In genomic region chr2:89840170-89840569, GRCh38 we compare ENCODE assay signal across 8 cellular contexts.
DNase-seq lines count a peak whose midpoint lies in the region; ATAC-seq and TF ChIP-seq lines count a peak whose summit lies in the region.
"Not testable (repeated sequence)": the region's sequence is repeated elsewhere in the genome, so short reads cannot be mapped to it uniquely, and the experiment has no call there.

No MANE protein-coding gene starts in this region.

- H4K8ac ChIP-seq in mesendoderm (ENCODE audit: low read depth, low read length), result not testable (repeated sequence)

- CTCF ChIA-PET in mammary epithelial cell (lab: Charles Lee; ENCODE audit: low non-redundant PET), result not testable (repeated sequence)

- not testable (repeated sequence) for H3K79me1 ChIP-seq in mesendoderm (ENCODE audit: low read length)

- not testable (repeated sequence) for H3K23ac ChIP-seq in mesendoderm (ENCODE audit: low read length)

- ATAC-seq in GM18502 (IDR thresholded peaks at IDR 0.05; ENCODE audit: poor library complexity, unreplicated experiment) (peak; percentile 39), GM21717 (IDR thresholded peaks at IDR 0.05; ENCODE audit: unreplicated experiment) (peak; percentile 32), thoracic aorta (ENCODE audit: insufficient number of reproducible peaks, low FRiP score, low read depth) (peak; percentile 24)

- H3K4me3 ChIP-seq in HUES48 (ENCODE audit: low read depth, low read length), result peak overlapping the region; percentile 1
- H3K4me3 ChIP-seq in mammary epithelial cell (replicated peaks in 1 of 3; ENCODE audit: insufficient read depth in 1 of 3, low read depth in 2 of 3, low read length in 3 of 3); mesendoderm (ENCODE audit: low read length); thoracic aorta: not testable (repeated sequence)
- H3K4me3 ChIP-seq in iPS-18c (ENCODE audit: insufficient read depth, low read depth, low read length), result peak overlapping the region; percentile 0; the same call in 1 of the 2 replicates

- H2AK5ac ChIP-seq in mesendoderm (ENCODE audit: low read length), result not testable (repeated sequence)

- not testable (repeated sequence) for H4K5ac ChIP-seq in mesendoderm (ENCODE audit: low read length)

- H3K4ac ChIP-seq in mesendoderm (ENCODE audit: low read depth, low read length), result not testable (repeated sequence)

- H3K36me3 ChIP-seq in HUES48 (ENCODE audit: control insufficient read depth, insufficient read depth, low read length); mammary epithelial cell (ENCODE audit: insufficient read depth, low read length); mesendoderm (ENCODE audit: control insufficient read depth, insufficient read depth, low read length); thoracic aorta: not testable (repeated sequence)

- in situ Hi-C loops in mammary epithelial cell (cut with MboI; ENCODE audit: low sequenced_read_pairs in 2 of 2), result not testable (repeated sequence)

- not testable (repeated sequence) for H4K20me1 ChIP-seq in mammary epithelial cell (ENCODE audit: insufficient read depth, low read length)

- intact Hi-C loops in mammary epithelial cell (cut with micrococcal nuclease), result not testable (repeated sequence)

- not testable (repeated sequence) for H3K27ac ChIP-seq in HUES48 (ENCODE audit: low read depth, low read length); mammary epithelial cell (ENCODE audit: insufficient read depth, low read depth, low read length); mesendoderm (ENCODE audit: low read depth, low read length); thoracic aorta

- not testable (repeated sequence) for H2BK120ac ChIP-seq in mesendoderm (ENCODE audit: low read depth, low read length)

- H3K79me2 ChIP-seq in mammary epithelial cell (ENCODE audit: insufficient read depth, low read length); mesendoderm (ENCODE audit: control insufficient read depth, insufficient read depth, low read length): not testable (repeated sequence)

- DNase-seq in mammary epithelial cell (peak; percentile 32), fibroblast of peridontal ligament (ENCODE audit: extremely low read depth) (peak; percentile 21), mesendoderm (peak; percentile 63)
- DNase-seq in thoracic aorta (ENCODE audit: low spot score), result not testable (repeated sequence)

- not testable (repeated sequence) for H3K4me1 ChIP-seq in HUES48 (ENCODE audit: control insufficient read depth, insufficient read depth, low read length); mammary epithelial cell (ENCODE audit: insufficient read depth, low read length); mesendoderm (ENCODE audit: control insufficient read depth, low read depth, low read length); thoracic aorta (ENCODE audit: control insufficient read depth in 1 of 2, low read depth in 2 of 2)

- H2BK15ac ChIP-seq in mesendoderm (replicated peaks; ENCODE audit: low read depth), result not testable (repeated sequence)

- H3K18ac ChIP-seq in mesendoderm (ENCODE audit: low read length), result not testable (repeated sequence)

- not testable (repeated sequence) for TF ChIP-seq CTCF in mammary epithelial cell (conservative IDR thresholded peaks at IDR 0.05 in 1 of 2, IDR thresholded peaks at IDR 0.05 in 1 of 2; ENCODE audit: extremely low read depth in 1 of 2, insufficient read depth in 1 of 2, low read depth in 1 of 2, low read length in 2 of 2); thoracic aorta (IDR thresholded peaks at IDR 0.05)

- not testable (repeated sequence) for H3K4me2 ChIP-seq in mammary epithelial cell (ENCODE audit: insufficient read depth, low read depth, low read length); mesendoderm (ENCODE audit: low read length)

- not testable (repeated sequence) for H3K56ac ChIP-seq in mesendoderm (ENCODE audit: low read length)

- BruUV-seq in mammary epithelial cell (replicated peaks; lab: Mats Ljungman, UMichigan), result not testable (repeated sequence)

- H3K27me3 ChIP-seq in HUES48 (ENCODE audit: control insufficient read depth, insufficient read depth, low read length); mammary epithelial cell (ENCODE audit: insufficient read depth, low read length); mesendoderm (ENCODE audit: insufficient read depth, low read length, poor library complexity); thoracic aorta (replicated peaks; ENCODE audit: insufficient read depth): not testable (repeated sequence)

- not testable (repeated sequence) for H2AFZ ChIP-seq in mammary epithelial cell (ENCODE audit: low read depth, low read length)

- dilution Hi-C loops in mammary epithelial cell (cut with HindIII; ENCODE audit: low sequenced_read_pairs), result not testable (repeated sequence)

- WGBS in mammary epithelial cell (ENCODE audit: low coverage, missing lambda C conversion rate), result 52% methylated on average over 9 of the region's 9 CpGs
- 100% methylated on average over 6 of the region's 9 CpGs for WGBS in mesendoderm (ENCODE audit: extremely low coverage, insufficient coverage, low lambda C conversion rate)

- not testable (repeated sequence) for H3K9ac ChIP-seq in HUES48 (ENCODE audit: low read depth, low read length); mammary epithelial cell (ENCODE audit: insufficient read depth, low read length); mesendoderm (ENCODE audit: low read length)

- H3K9me3 ChIP-seq in HUES48 (ENCODE audit: control insufficient read depth, insufficient read depth, low read length) (peaks cover 19% of the 10 kb centered on the region), mammary epithelial cell (replicated peaks; ENCODE audit: insufficient read depth, low read length) (peaks cover 17% of the 10 kb centered on the region), iPS-18c (ENCODE audit: control insufficient read depth, insufficient read depth, low read length) (peaks cover 31% of the 10 kb centered on the region)
- H3K9me3 ChIP-seq in thoracic aorta, result not testable (repeated sequence)

- H2BK5ac ChIP-seq in mesendoderm (ENCODE audit: low read length), result not testable (repeated sequence)
